ENCODE assay signal across 2 cellular contexts in the genomic region with DNA sequence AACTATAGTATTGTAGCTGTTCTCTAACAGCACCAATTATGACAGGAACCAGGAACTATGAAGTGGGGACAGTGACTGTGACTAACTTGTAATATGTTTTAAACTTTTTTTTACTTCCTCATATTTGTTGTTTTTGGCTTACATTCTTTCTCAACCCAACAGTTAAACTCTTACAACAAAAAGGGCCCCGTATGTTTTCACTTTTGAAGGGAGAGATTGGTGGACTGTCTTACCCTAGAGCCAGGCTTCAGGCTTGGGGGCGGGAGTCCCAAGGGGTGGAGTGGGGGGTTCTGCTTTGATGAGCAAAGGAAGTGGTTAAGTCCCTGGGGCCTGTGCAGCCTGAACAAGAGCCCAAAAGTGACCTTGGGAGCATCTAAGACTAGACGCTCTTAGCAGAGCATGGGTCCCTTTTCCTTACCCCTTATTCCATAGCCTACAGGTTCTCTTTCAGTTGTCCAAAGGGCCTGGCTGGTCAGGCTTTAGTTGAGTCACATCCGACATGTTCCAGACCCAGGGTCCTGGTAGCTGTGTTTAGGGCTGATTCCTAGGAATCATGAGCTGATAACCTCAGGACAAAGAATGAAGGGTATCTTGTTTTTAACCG.
TF ChIP-seq lines count a peak whose summit lies in the region.

No MANE protein-coding gene starts in this region.

TF ChIP-seq in IMR-90, 13 proteins besides CTCF, POLR2A, EP300 and RAD21:
- TF ChIP-seq RFX5 (IDR thresholded peaks at IDR 0.05; ENCODE audit: low read depth, low read length), result no peak
- no peak for TF ChIP-seq ELK1 (IDR thresholded peaks at IDR 0.05; ENCODE audit: borderline replicate concordance, low read depth, low read length)
- no peak for TF ChIP-seq NFE2L2 (IDR thresholded peaks at IDR 0.05; ENCODE audit: low read depth, low read length)
- TF ChIP-seq RCOR1 (IDR thresholded peaks at IDR 0.05; ENCODE audit: insufficient replicate concordance, low read length), result no peak
- TF ChIP-seq FOS (IDR thresholded peaks at IDR 0.05; ENCODE audit: low read depth, low read length), result no peak
- TF ChIP-seq, protein P1, sequence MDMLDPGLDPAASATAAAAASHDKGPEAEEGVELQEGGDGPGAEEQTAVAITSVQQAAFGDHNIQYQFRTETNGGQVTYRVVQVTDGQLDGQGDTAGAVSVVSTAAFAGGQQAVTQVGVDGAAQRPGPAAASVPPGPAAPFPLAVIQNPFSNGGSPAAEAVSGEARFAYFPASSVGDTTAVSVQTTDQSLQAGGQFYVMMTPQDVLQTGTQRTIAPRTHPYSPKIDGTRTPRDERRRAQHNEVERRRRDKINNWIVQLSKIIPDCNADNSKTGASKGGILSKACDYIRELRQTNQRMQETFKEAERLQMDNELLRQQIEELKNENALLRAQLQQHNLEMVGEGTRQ (IDR thresholded peaks at IDR 0.05; ENCODE audit: low read depth, low read length), result no peak
- no peak for TF ChIP-seq MAFK (IDR thresholded peaks at IDR 0.05; ENCODE audit: low read depth, low read length)
- no peak for TF ChIP-seq SMC3 (IDR thresholded peaks at IDR 0.05; ENCODE audit: low read depth, low read length)
- TF ChIP-seq CHD1 (IDR thresholded peaks at IDR 0.05; ENCODE audit: low read depth, low read length), result no peak
- TF ChIP-seq BHLHE40 (IDR thresholded peaks at IDR 0.05; ENCODE audit: low read depth, low read length), result no peak
- TF ChIP-seq CEBPB (IDR thresholded peaks at IDR 0.05; ENCODE audit: low read depth, low read length), result no peak
- TF ChIP-seq MXI1 (IDR thresholded peaks at IDR 0.05; ENCODE audit: borderline replicate concordance, low read depth, low read length), result no peak
- TF ChIP-seq MAZ (IDR thresholded peaks at IDR 0.05; ENCODE audit: borderline replicate concordance, low read depth, low read length), result no peak

TF ChIP-seq in K562, 482 proteins besides CTCF, POLR2A, EP300 and RAD21:
- TF ChIP-seq ZNF639 (CRISPR knock-in tag; conservative IDR thresholded peaks at IDR 0.05 in 1 of 2, IDR thresholded peaks at IDR 0.05 in 1 of 2), result 0 out of 4 replicates have a peak, but pooled peaks of 1 of the 2 experiments have one; percentile 28
- TF ChIP-seq ESRRA (IDR thresholded peaks at IDR 0.05; ENCODE audit: borderline replicate concordance, low read depth), result peak; percentile 53; the same call in 1 of the 2 replicates
- no peak for TF ChIP-seq PPARD (CRISPR knock-in tag; IDR thresholded peaks at IDR 0.05)
- no peak for TF ChIP-seq CBX1 (IDR thresholded peaks at IDR 0.05; ENCODE audit: low read depth)
- no peak for TF ChIP-seq KAT2B (IDR thresholded peaks at IDR 0.05; ENCODE audit: low read depth, low read length)
- TF ChIP-seq, protein P2, sequence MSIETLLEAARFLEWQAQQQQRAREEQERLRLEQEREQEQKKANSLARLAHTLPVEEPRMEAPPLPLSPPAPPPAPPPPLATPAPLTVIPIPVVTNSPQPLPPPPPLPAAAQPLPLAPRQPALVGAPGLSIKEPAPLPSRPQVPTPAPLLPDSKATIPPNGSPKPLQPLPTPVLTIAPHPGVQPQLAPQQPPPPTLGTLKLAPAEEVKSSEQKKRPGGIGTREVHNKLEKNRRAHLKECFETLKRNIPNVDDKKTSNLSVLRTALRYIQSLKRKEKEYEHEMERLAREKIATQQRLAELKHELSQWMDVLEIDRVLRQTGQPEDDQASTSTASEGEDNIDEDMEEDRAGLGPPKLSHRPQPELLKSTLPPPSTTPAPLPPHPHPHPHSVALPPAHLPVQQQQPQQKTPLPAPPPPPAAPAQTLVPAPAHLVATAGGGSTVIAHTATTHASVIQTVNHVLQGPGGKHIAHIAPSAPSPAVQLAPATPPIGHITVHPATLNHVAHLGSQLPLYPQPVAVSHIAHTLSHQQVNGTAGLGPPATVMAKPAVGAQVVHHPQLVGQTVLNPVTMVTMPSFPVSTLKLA (conservative IDR thresholded peaks at IDR 0.05), result no peak
- TF ChIP-seq GATAD2B (IDR thresholded peaks at IDR 0.05; ENCODE audit: borderline replicate concordance), result no peak
- TF ChIP-seq, protein P3, sequence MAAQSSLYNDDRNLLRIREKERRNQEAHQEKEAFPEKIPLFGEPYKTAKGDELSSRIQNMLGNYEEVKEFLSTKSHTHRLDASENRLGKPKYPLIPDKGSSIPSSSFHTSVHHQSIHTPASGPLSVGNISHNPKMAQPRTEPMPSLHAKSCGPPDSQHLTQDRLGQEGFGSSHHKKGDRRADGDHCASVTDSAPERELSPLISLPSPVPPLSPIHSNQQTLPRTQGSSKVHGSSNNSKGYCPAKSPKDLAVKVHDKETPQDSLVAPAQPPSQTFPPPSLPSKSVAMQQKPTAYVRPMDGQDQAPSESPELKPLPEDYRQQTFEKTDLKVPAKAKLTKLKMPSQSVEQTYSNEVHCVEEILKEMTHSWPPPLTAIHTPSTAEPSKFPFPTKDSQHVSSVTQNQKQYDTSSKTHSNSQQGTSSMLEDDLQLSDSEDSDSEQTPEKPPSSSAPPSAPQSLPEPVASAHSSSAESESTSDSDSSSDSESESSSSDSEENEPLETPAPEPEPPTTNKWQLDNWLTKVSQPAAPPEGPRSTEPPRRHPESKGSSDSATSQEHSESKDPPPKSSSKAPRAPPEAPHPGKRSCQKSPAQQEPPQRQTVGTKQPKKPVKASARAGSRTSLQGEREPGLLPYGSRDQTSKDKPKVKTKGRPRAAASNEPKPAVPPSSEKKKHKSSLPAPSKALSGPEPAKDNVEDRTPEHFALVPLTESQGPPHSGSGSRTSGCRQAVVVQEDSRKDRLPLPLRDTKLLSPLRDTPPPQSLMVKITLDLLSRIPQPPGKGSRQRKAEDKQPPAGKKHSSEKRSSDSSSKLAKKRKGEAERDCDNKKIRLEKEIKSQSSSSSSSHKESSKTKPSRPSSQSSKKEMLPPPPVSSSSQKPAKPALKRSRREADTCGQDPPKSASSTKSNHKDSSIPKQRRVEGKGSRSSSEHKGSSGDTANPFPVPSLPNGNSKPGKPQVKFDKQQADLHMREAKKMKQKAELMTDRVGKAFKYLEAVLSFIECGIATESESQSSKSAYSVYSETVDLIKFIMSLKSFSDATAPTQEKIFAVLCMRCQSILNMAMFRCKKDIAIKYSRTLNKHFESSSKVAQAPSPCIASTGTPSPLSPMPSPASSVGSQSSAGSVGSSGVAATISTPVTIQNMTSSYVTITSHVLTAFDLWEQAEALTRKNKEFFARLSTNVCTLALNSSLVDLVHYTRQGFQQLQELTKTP (IDR thresholded peaks at IDR 0.05; ENCODE audit: low read depth in 1 of 2, partially characterized antibody in 2 of 2), result peak in 1 of 2 experiments; percentile 57
- 0 out of 2 replicates have a peak, but pooled peaks have one; percentile 30 for TF ChIP-seq RNF2 (IDR thresholded peaks at IDR 0.05)
- TF ChIP-seq ILF3 (IDR thresholded peaks at IDR 0.05; ENCODE audit: borderline replicate concordance), result no peak
- TF ChIP-seq ZNF146 (CRISPR knock-in tag; IDR thresholded peaks at IDR 0.05; ENCODE audit: unreplicated experiment), result no peak
- no peak for TF ChIP-seq PRMT5 (CRISPR knock-in tag; IDR thresholded peaks at IDR 0.05)
- TF ChIP-seq, protein P4, sequence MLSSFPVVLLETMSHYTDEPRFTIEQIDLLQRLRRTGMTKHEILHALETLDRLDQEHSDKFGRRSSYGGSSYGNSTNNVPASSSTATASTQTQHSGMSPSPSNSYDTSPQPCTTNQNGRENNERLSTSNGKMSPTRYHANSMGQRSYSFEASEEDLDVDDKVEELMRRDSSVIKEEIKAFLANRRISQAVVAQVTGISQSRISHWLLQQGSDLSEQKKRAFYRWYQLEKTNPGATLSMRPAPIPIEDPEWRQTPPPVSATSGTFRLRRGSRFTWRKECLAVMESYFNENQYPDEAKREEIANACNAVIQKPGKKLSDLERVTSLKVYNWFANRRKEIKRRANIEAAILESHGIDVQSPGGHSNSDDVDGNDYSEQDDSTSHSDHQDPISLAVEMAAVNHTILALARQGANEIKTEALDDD (IDR thresholded peaks at IDR 0.05), result peak; percentile 55; the same call in 1 of the 2 replicates
TF ChIP-seq in K562: peak in this region for 5.
